16 cellular contexts compared by ENCODE assay signal in genomic region chr2:70985283-70985688, GRCh38. TPM values are rescaled to one million over a fixed set of nuclear protein-coding genes. Genes with fewer than 3 reads are reported as not detected.
DNase-seq lines count a peak whose midpoint lies in the region; ATAC-seq and TF ChIP-seq lines count a peak whose summit lies in the region.
"Had no signal": no experiment of that assay in that cellular context is flagged by ENCODE, and none has a peak within 500 bp of the region (broad histone marks: within the 10 kb centered on the region; RNA-seq: fewer than 3 reads in every experiment).

No MANE protein-coding gene starts in this region.

- H3K27ac ChIP-seq in CD4-positive, alpha-beta T cell (ENCODE audit: low read depth, low read length) = no peak overlapping the region
- no peak overlapping the region for H3K27ac ChIP-seq in coronary artery
- no peak overlapping the region for H3K27ac ChIP-seq in sigmoid colon
- H3K27ac ChIP-seq: GM23248, RWPE1 had no signal

- no peak for ATAC-seq in activated CD8-positive, alpha-beta T cell treated with anti-CD3 and anti-CD28 coated beads for 36 hours
- ATAC-seq in activated CD8-positive, alpha-beta T cell treated with anti-CD3 and anti-CD28 coated beads, Interleukin-2, amount 10 ng/mL, durations not matched to agents 7 days and 5 days = no peak
- no peak for ATAC-seq in CD4-positive, alpha-beta T cell (ENCODE audit: poor library complexity)
- no peak for ATAC-seq in HG02588 (IDR thresholded peaks at IDR 0.05; ENCODE audit: unreplicated experiment)

- no peaks in the 10 kb centered on the region for H3K9me3 Mint-ChIP-seq in activated CD8-positive, alpha-beta T cell treated with anti-CD3 and anti-CD28 coated beads for 36 hours
- no peaks in the 10 kb centered on the region for H3K9me3 Mint-ChIP-seq in activated CD8-positive, alpha-beta T cell treated with anti-CD3 and anti-CD28 coated beads, Interleukin-2, amount 10 ng/mL, durations not matched to agents 7 days and 5 days (ENCODE audit: insufficient read depth)
- no peaks in the 10 kb centered on the region for H3K9me3 Mint-ChIP-seq in CD4-positive, alpha-beta T cell
- H3K9me3 Mint-ChIP-seq: CD8-positive, alpha-beta memory T cell had no signal

- CTCF ChIA-PET in activated CD8-positive, alpha-beta T cell treated with anti-CD3 and anti-CD28 coated beads for 36 hours (lab: Charles Lee) = interaction anchor here (0.7 to 6.0 kb wide), 13 partner anchors 9 to 117 kb away, joined by 3 to 60 read pairs (median 5); no protein-coding TSS in a partner anchor
- CTCF ChIA-PET in activated CD8-positive, alpha-beta T cell treated with anti-CD3 and anti-CD28 coated beads, Interleukin-2, amount 10 ng/mL, durations not matched to agents 7 days and 5 days (lab: Charles Lee) = interaction anchor here (0.7 to 5.4 kb wide), 11 partner anchors 8 to 1548 kb away, joined by 3 to 60 read pairs (median 9); partner anchors contain the start of genes NFU1 and TEX261
- CTCF ChIA-PET in CD4-positive, alpha-beta T cell (lab: Charles Lee) = interaction anchor here (1.0 to 1.7 kb wide), 7 partner anchors 8 to 25 kb away, joined by 4 to 25 read pairs (median 8); no protein-coding TSS in a partner anchor

- WGBS in sigmoid colon, 2 donors = 75 to 77% methylated on average over 5 of the region's 5 CpGs

- H3K4me3 ChIP-seq in coronary artery = no peak overlapping the region
- no peak overlapping the region for H3K4me3 ChIP-seq in sigmoid colon
- H3K4me3 ChIP-seq: GM23248, MG63 had no signal

- peaks cover 30% of the 10 kb centered on the region for H3K36me3 Mint-ChIP-seq in activated CD8-positive, alpha-beta T cell treated with anti-CD3 and anti-CD28 coated beads for 36 hours (ENCODE audit: low read depth)
- H3K36me3 Mint-ChIP-seq in activated CD8-positive, alpha-beta T cell treated with anti-CD3 and anti-CD28 coated beads, Interleukin-2, amount 10 ng/mL, durations not matched to agents 7 days and 5 days (ENCODE audit: low read depth) = peaks cover 39% of the 10 kb centered on the region
- H3K36me3 Mint-ChIP-seq in CD4-positive, alpha-beta T cell (ENCODE audit: low read depth) = peaks cover 42% of the 10 kb centered on the region

- in situ Hi-C loops in GM13977 (cut with MboI; ENCODE audit: low pct_unique_long_range_greater_than_20kb, low sequenced_read_pairs, unreplicated experiment) = no loop called here

- intact Hi-C loops in activated CD8-positive, alpha-beta T cell treated with anti-CD3 and anti-CD28 coated beads for 36 hours (cut with micrococcal nuclease) = no loop called here
- intact Hi-C loops in CD4-positive, alpha-beta T cell (cut with DNase I, micrococcal nuclease) = loop anchor here (1.0 to 2.0 kb wide), 2 partner anchors 10 to 16 kb away; no protein-coding TSS in a partner anchor
- intact Hi-C loops in sigmoid colon (cut with DNase I) = no loop called here

- H3K4me1 ChIP-seq in sigmoid colon = peaks cover 0 to 8% (median 0%) of the 10 kb centered on the region in 4 donors
- H3K4me1 ChIP-seq: BE2C had no signal

- H3K27me3 Mint-ChIP-seq in activated CD8-positive, alpha-beta T cell treated with anti-CD3 and anti-CD28 coated beads for 36 hours = no peaks in the 10 kb centered on the region
- no peaks in the 10 kb centered on the region for H3K27me3 Mint-ChIP-seq in activated CD8-positive, alpha-beta T cell treated with anti-CD3 and anti-CD28 coated beads, Interleukin-2, amount 10 ng/mL, durations not matched to agents 7 days and 5 days (ENCODE audit: low read depth)
- H3K27me3 Mint-ChIP-seq in CD4-positive, alpha-beta T cell = no peaks in the 10 kb centered on the region
- H3K27me3 Mint-ChIP-seq: CD8-positive, alpha-beta memory T cell had no signal

- no peak overlapping the region for H3K4me3 Mint-ChIP-seq in activated CD8-positive, alpha-beta T cell treated with anti-CD3 and anti-CD28 coated beads for 36 hours
- H3K4me3 Mint-ChIP-seq in activated CD8-positive, alpha-beta T cell treated with anti-CD3 and anti-CD28 coated beads, Interleukin-2, amount 10 ng/mL, durations not matched to agents 7 days and 5 days = no peak overlapping the region
- no peak overlapping the region for H3K4me3 Mint-ChIP-seq in CD4-positive, alpha-beta T cell

- H3K27ac Mint-ChIP-seq in activated CD8-positive, alpha-beta T cell treated with anti-CD3 and anti-CD28 coated beads for 36 hours = peak overlapping the region; percentile 25
- H3K27ac Mint-ChIP-seq in activated CD8-positive, alpha-beta T cell treated with anti-CD3 and anti-CD28 coated beads, Interleukin-2, amount 10 ng/mL, durations not matched to agents 7 days and 5 days = no peak overlapping the region
- peak overlapping the region; percentile 27 for H3K27ac Mint-ChIP-seq in CD4-positive, alpha-beta T cell

- no peak for TF ChIP-seq CTCF in activated CD8-positive, alpha-beta T cell treated with anti-CD3 and anti-CD28 coated beads for 36 hours (IDR thresholded peaks at IDR 0.05)
- TF ChIP-seq CTCF in CD4-positive, alpha-beta T cell (IDR thresholded peaks at IDR 0.05) = no peak
- TF ChIP-seq CTCF in coronary artery (IDR thresholded peaks at IDR 0.05) (no peak), sigmoid colon (IDR thresholded peaks at IDR 0.05) (no peak), GM13977 (IDR thresholded peaks at IDR 0.05; ENCODE audit: extremely low read depth, insufficient read depth, missing control alignments) (no peak)

- TF ChIP-seq EP300 in sigmoid colon (IDR thresholded peaks at IDR 0.05) = no peak

- H3K4me1 Mint-ChIP-seq in activated CD8-positive, alpha-beta T cell treated with anti-CD3 and anti-CD28 coated beads for 36 hours (ENCODE audit: low read depth) = peaks cover 10% of the 10 kb centered on the region
- peaks cover 24% of the 10 kb centered on the region for H3K4me1 Mint-ChIP-seq in activated CD8-positive, alpha-beta T cell treated with anti-CD3 and anti-CD28 coated beads, Interleukin-2, amount 10 ng/mL, durations not matched to agents 7 days and 5 days (ENCODE audit: low read depth)
- peaks cover 22% of the 10 kb centered on the region for H3K4me1 Mint-ChIP-seq in CD4-positive, alpha-beta T cell (ENCODE audit: low read depth)

- no peaks in the 10 kb centered on the region for H3K9me3 ChIP-seq in CD4-positive, alpha-beta T cell (ENCODE audit: control insufficient read depth, low read length)
- H3K9me3 ChIP-seq in sigmoid colon = no peaks in the 10 kb centered on the region
- H3K9me3 ChIP-seq: BE2C, MG63 had no signal

- H3K27me3 ChIP-seq in CD4-positive, alpha-beta T cell (ENCODE audit: control insufficient read depth, insufficient read depth, low read length) = no peaks in the 10 kb centered on the region
- H3K27me3 ChIP-seq in sigmoid colon = no peaks in the 10 kb centered on the region
- H3K27me3 ChIP-seq: BE2C, MG63 had no signal

- POLR2A ChIA-PET in activated CD8-positive, alpha-beta T cell treated with anti-CD3 and anti-CD28 coated beads for 36 hours (lab: Charles Lee) = interaction anchor here (0.9 to 1.9 kb wide), 2 partner anchors 8 to 21 kb away, joined by 3 to 5 read pairs; no protein-coding TSS in a partner anchor
- POLR2A ChIA-PET in activated CD8-positive, alpha-beta T cell treated with anti-CD3 and anti-CD28 coated beads, Interleukin-2, amount 10 ng/mL, durations not matched to agents 7 days and 5 days (lab: Charles Lee) = interaction anchor here (1.4 kb wide), 1 partner anchor 20 kb away, joined by 3 read pairs; no protein-coding TSS in a partner anchor
- POLR2A ChIA-PET in CD4-positive, alpha-beta T cell (lab: Charles Lee) = interaction anchor here (1.4 kb wide), 1 partner anchor 12 kb away, joined by 4 read pairs; no protein-coding TSS in a partner anchor

- TF ChIP-seq POLR2A in sigmoid colon (IDR thresholded peaks at IDR 0.05) = no peak

- no peak for DNase-seq in activated CD8-positive, alpha-beta T cell treated with anti-CD3 and anti-CD28 coated beads for 36 hours
- no peak for DNase-seq in activated CD8-positive, alpha-beta T cell treated with anti-CD3 and anti-CD28 coated beads, Interleukin-2, amount 10 ng/mL, durations not matched to agents 7 days and 5 days
- DNase-seq in CD4-positive, alpha-beta T cell = no peak
- DNase-seq in coronary artery (ENCODE audit: low spot score) (peak; percentile 56), sigmoid colon (peak; percentile 60), GM13977 (ENCODE audit: low spot score) (no peak)
- no peak for DNase-seq in activated T-cell treated with anti-CD3 and anti-CD28 coated beads, Interleukin-2, amount 50 U/mL, for 48 hours
- DNase-seq: BE2C, DMS79, MG63, NCI-H1092, PC-3 had no signal

- peaks cover 13 to 50% (median 37%) of the 10 kb centered on the region in 4 donors for H3K36me3 ChIP-seq in sigmoid colon
- H3K36me3 ChIP-seq: BE2C had no signal

RNA-seq across cellular contexts. Expression of gene ANKRD53, which starts 6.9 kb away (rescaled TPM):
- total RNA-seq in activated CD8-positive, alpha-beta T cell treated with anti-CD3 and anti-CD28 coated beads for 36 hours = not detected
- total RNA-seq in activated CD8-positive, alpha-beta T cell treated with anti-CD3 and anti-CD28 coated beads, Interleukin-2, amount 10 ng/mL, durations not matched to agents 7 days and 5 days = not detected
- 1 to 10 TPM in 1 of 2 experiments, under 1 TPM in 1; 0.42 to 1.2 TPM for total RNA-seq in CD4-positive, alpha-beta T cell
- 1 to 10 TPM in 2 of 4 donors, under 1 TPM in 2; 0.49 to 1.9 (median 0.87) TPM for total RNA-seq in sigmoid colon
- polyA plus RNA-seq in sigmoid colon = 1 to 10 TPM in 2 of 3 donors, not detected in 1; 1.0 to 1.2 TPM
- total RNA-seq: GM23248, PC-3 had no signal

RNA-seq across cellular contexts. Expression of gene TEX261, which starts 9.4 kb away (rescaled TPM):
- total RNA-seq in activated CD8-positive, alpha-beta T cell treated with anti-CD3 and anti-CD28 coated beads for 36 hours = 10 to 100 TPM; 38.8 to 39.9 TPM
- total RNA-seq in activated CD8-positive, alpha-beta T cell treated with anti-CD3 and anti-CD28 coated beads, Interleukin-2, amount 10 ng/mL, durations not matched to agents 7 days and 5 days = 10 to 100 TPM; 55.9 to 59.4 TPM
- total RNA-seq in CD4-positive, alpha-beta T cell = 10 to 100 TPM; 26.8 to 34.0 TPM
- total RNA-seq in sigmoid colon = 10 to 100 TPM; 19.5 to 26.5 (median 22.8) TPM
- 10 to 100 TPM; 12.0 to 47.6 (median 16.8) TPM for polyA plus RNA-seq in sigmoid colon

RNA-seq across cellular contexts. Expression of gene ATP6V1B1, which starts 49.6 kb away (rescaled TPM):
- total RNA-seq in activated CD8-positive, alpha-beta T cell treated with anti-CD3 and anti-CD28 coated beads for 36 hours = not detected
- total RNA-seq in activated CD8-positive, alpha-beta T cell treated with anti-CD3 and anti-CD28 coated beads, Interleukin-2, amount 10 ng/mL, durations not matched to agents 7 days and 5 days = not detected
- not detected for total RNA-seq in CD4-positive, alpha-beta T cell
- 1 to 10 TPM in 1 of 4 donors, under 1 TPM in 1, not detected in 2; 0.66 to 1.9 TPM for total RNA-seq in sigmoid colon
- polyA plus RNA-seq in sigmoid colon = under 1 TPM in 1 of 3 donors, not detected in 2; 0.16 TPM
- total RNA-seq: CD8-positive, alpha-beta memory T cell; GM23248; PC-3 had no signal
- polyA plus RNA-seq: CD8-positive, alpha-beta memory T cell had no signal

Comparison
In these comparisons a context has a peak if more than half of its experiments do, and no peak if none do; other contexts are left out.
1. DNase-seq: peak in coronary artery (single experiment) and sigmoid colon (single experiment); none in activated CD8-positive, alpha-beta T cell treated with anti-CD3 and anti-CD28 coated beads for 36 hours (single experiment), activated CD8-positive, alpha-beta T cell treated with anti-CD3 and anti-CD28 coated beads, Interleukin-2, amount 10 ng/mL, durations not matched to agents 7 days and 5 days (single experiment), CD4-positive, alpha-beta T cell (0 of 10), activated T-cell treated with anti-CD3 and anti-CD28 coated beads, Interleukin-2, amount 50 U/mL, for 48 hours (0 of 2) and GM13977 (single experiment).
2. intact Hi-C loops: an anchor here in CD4-positive, alpha-beta T cell (1.0 to 2.0 kb wide); none called in activated CD8-positive, alpha-beta T cell treated with anti-CD3 and anti-CD28 coated beads for 36 hours and sigmoid colon.